ENCODE assay signal across 21 cellular contexts in genomic region chr3:5143459-5143858, GRCh38.
"Had no signal": no experiment of that assay in that cellular context is flagged by ENCODE, and none has a peak within 500 bp of the region (broad histone marks: within the 10 kb centered on the region; RNA-seq: fewer than 3 reads in every experiment).

No MANE protein-coding gene starts in this region.

- ATAC-seq: activated CD8-positive, alpha-beta T cell treated with anti-CD3 and anti-CD28 coated beads, Interleukin-2, amount 10 ng/mL, durations not matched to agents 7 days and 5 days; esophagus mucosa; gastrocnemius medialis; pancreas; right cardiac atrium had no signal

- H3K27me3 ChIP-seq: adrenal gland, ascending aorta, brain microvascular endothelial cell, gastrocnemius medialis, pancreas, upper lobe of left lung had no signal

- H3K27ac ChIP-seq: ascending aorta, brain microvascular endothelial cell, gastrocnemius medialis, pancreas, thoracic aorta had no signal

- FAIRE-seq: islet of Langerhans, pancreas had no signal

- DNase-seq: activated B cell treated with CpG ODN at 0.5 μM for 24 hours; activated CD4-positive, alpha-beta T cell treated with anti-CD3 and anti-CD28 coated beads for 48 hours; activated CD8-positive, alpha-beta T cell treated with anti-CD3 and anti-CD28 coated beads, Interleukin-2, amount 10 ng/mL, durations not matched to agents 7 days and 5 days; activated naive CD4-positive, alpha-beta T cell; activated T-cell treated with anti-CD3 and anti-CD28 coated beads, Interleukin-2, amount 50 U/mL, for 1 hour; adrenal gland; brain microvascular endothelial cell; central memory CD4-positive, alpha-beta T cell; effector memory CD4-positive, alpha-beta T cell; gastrocnemius medialis; head of caudate nucleus; pancreas; right cardiac atrium; stimulated activated CD4-positive, alpha-beta T cell treated with anti-CD3 and anti-CD28 coated beads, Interleukin-12 subunit alpha, Interleukin-12 subunit beta, amount 100 ng/mL, for 4 hours; stimulated activated CD4-positive, alpha-beta T cell treated with anti-CD3 and anti-CD28 coated beads, Interleukin-4, amount 100 ng/mL, for 4 hours; T-helper 9 cell; upper lobe of left lung had no signal

- H3K4me3 ChIP-seq: adrenal gland, ascending aorta, gastrocnemius medialis, pancreas, thoracic aorta, upper lobe of left lung had no signal

- H3K36me3 ChIP-seq: adrenal gland, ascending aorta, brain microvascular endothelial cell, gastrocnemius medialis, pancreas, thoracic aorta, upper lobe of left lung had no signal

- H3K9me3 ChIP-seq: adrenal gland, ascending aorta, gastrocnemius medialis, pancreas, thoracic aorta, upper lobe of left lung had no signal
